1 cellular context compared by ENCODE assay signal in genomic region chr20:53915459-53916172, GRCh38.
TF ChIP-seq lines count a peak whose summit lies in the region.

No MANE protein-coding gene starts in this region.

TF ChIP-seq in K562, 482 proteins besides CTCF, POLR2A, EP300 and RAD21 (continued from another document and continues in another):
- TF ChIP-seq NR2F6 (CRISPR knock-in tag; IDR thresholded peaks at IDR 0.05) (no peak), GTF2A2 (tag; IDR thresholded peaks at IDR 0.05) (no peak), NCOR1 (IDR thresholded peaks at IDR 0.05) (peak; percentile 10; the same call in 1 of the 2 replicates), FIP1L1 (IDR thresholded peaks at IDR 0.05; ENCODE audit: low read depth, low read length, poor library complexity, severe bottlenecking) (no peak), RNF219 (CRISPR knock-in tag; IDR thresholded peaks at IDR 0.05) (no peak), CUX1 (CRISPR knock-in tag; IDR thresholded peaks at IDR 0.05) (0 out of 2 replicates have a peak, but pooled peaks have one; percentile 28), ETV1 (tag; conservative IDR thresholded peaks at IDR 0.05; ENCODE audit: low read depth) (0 out of 2 replicates have a peak, but pooled peaks have one; percentile 28), ZNF239 (CRISPR knock-in tag; IDR thresholded peaks at IDR 0.05) (no peak), PHTF2 (CRISPR knock-in tag; IDR thresholded peaks at IDR 0.05) (no peak), TEAD4 (IDR thresholded peaks at IDR 0.05; ENCODE audit: low read length) (no peak; the same call in 1 of the 2 replicates), TEAD4 (CRISPR knock-in tag; IDR thresholded peaks at IDR 0.05; ENCODE audit: borderline replicate concordance) (no peak), MTF1 (CRISPR knock-in tag; IDR thresholded peaks at IDR 0.05; ENCODE audit: borderline replicate concordance) (no peak), HNRNPH1 (optimal IDR thresholded peaks at IDR 0.05; ENCODE audit: low read depth, low read length) (no peak), TAF1 (IDR thresholded peaks at IDR 0.05; ENCODE audit: control insufficient read depth, extremely low read depth, insufficient read depth, low read length, severe bottlenecking) (no peak), CHCHD3 (CRISPR knock-in tag; IDR thresholded peaks at IDR 0.05) (no peak), TBL1XR1 (IDR thresholded peaks at IDR 0.05; ENCODE audit: low read length in 2 of 2) (no peak), NFXL1 (CRISPR knock-in tag; IDR thresholded peaks at IDR 0.05) (no peak), HNRNPK (IDR thresholded peaks at IDR 0.05; ENCODE audit: low read depth, low read length, poor library complexity, severe bottlenecking) (no peak), TARDBP (IDR thresholded peaks at IDR 0.05) (no peak), ZNF184 (CRISPR knock-in tag; IDR thresholded peaks at IDR 0.05) (no peak), ZNF197 (CRISPR knock-in tag; IDR thresholded peaks at IDR 0.05; ENCODE audit: low read depth) (no peak), RCOR1 (IDR thresholded peaks at IDR 0.05; ENCODE audit: borderline replicate concordance in 1 of 2, low read depth in 2 of 2, low read length in 2 of 2) (peak in 1 of 2 experiments; percentile 41; a peak in 1 of 4 replicates), HMG20A (CRISPR knock-in tag; conservative IDR thresholded peaks at IDR 0.05) (no peak), KDM2B (CRISPR knock-in tag; IDR thresholded peaks at IDR 0.05) (no peak), MYC (IDR thresholded peaks at IDR 0.05; ENCODE audit: low read depth, low read length) (no peak; the same call in 1 of the 2 replicates), MYC (CRISPR knock-in tag; IDR thresholded peaks at IDR 0.05; ENCODE audit: borderline replicate concordance, low read depth) (peak; percentile 40; the same call in 1 of the 2 replicates), ZBTB43 (CRISPR knock-in tag; IDR thresholded peaks at IDR 0.05) (no peak), FOXA3 (CRISPR knock-in tag; conservative IDR thresholded peaks at IDR 0.05 in 1 of 2, IDR thresholded peaks at IDR 0.05 in 1 of 2) (no peak), YBX1 (IDR thresholded peaks at IDR 0.05) (no peak), FOXK2 (conservative IDR thresholded peaks at IDR 0.05 in 1 of 2, IDR thresholded peaks at IDR 0.05 in 1 of 2; ENCODE audit: low read depth in 2 of 2) (peak in 1 of 2 experiments; percentile 32; a peak in 1 of 4 replicates), CBFA2T2 (conservative IDR thresholded peaks at IDR 0.05) (no peak), NR2C2 (CRISPR knock-in tag; IDR thresholded peaks at IDR 0.05) (no peak), NR2C2 (tag; IDR thresholded peaks at IDR 0.05) (peak; percentile 69), BRD4 (IDR thresholded peaks at IDR 0.05) (no peak), BHLHE40 (IDR thresholded peaks at IDR 0.05; ENCODE audit: low read length) (no peak), NEUROD1 (IDR thresholded peaks at IDR 0.05; ENCODE audit: borderline replicate concordance, low read depth, low read length, partially characterized antibody) (no peak), MAFF (IDR thresholded peaks at IDR 0.05; ENCODE audit: low read length) (no peak), NCOA4 (IDR thresholded peaks at IDR 0.05; ENCODE audit: partially characterized antibody) (no peak), SREBF1 (IDR thresholded peaks at IDR 0.05; ENCODE audit: borderline replicate concordance, low read depth, low read length) (no peak), HNRNPLL (IDR thresholded peaks at IDR 0.05; ENCODE audit: low read depth, low read length, poor library complexity, severe bottlenecking) (no peak), PHB2 (IDR thresholded peaks at IDR 0.05; ENCODE audit: low read depth) (no peak), E2F8 (IDR thresholded peaks at IDR 0.05; ENCODE audit: low read depth, partially characterized antibody) (peak; percentile 46), CEBPG (CRISPR knock-in tag; IDR thresholded peaks at IDR 0.05) (no peak), CEBPG (tag; conservative IDR thresholded peaks at IDR 0.05 in 1 of 2, IDR thresholded peaks at IDR 0.05 in 1 of 2) (peak in 1 of 2 experiments; percentile 45; a peak in 1 of 4 replicates), ZNF717 (CRISPR knock-in tag; IDR thresholded peaks at IDR 0.05) (no peak), ZNF408 (CRISPR knock-in tag; IDR thresholded peaks at IDR 0.05; ENCODE audit: low read depth) (no peak), FOXA1 (IDR thresholded peaks at IDR 0.05; ENCODE audit: borderline replicate concordance) (no peak), CREB5 (CRISPR knock-in tag; IDR thresholded peaks at IDR 0.05) (no peak), GABPA (tag; conservative IDR thresholded peaks at IDR 0.05; ENCODE audit: low read depth) (0 out of 2 replicates have a peak, but pooled peaks have one; percentile 17), OTX1 (CRISPR knock-in tag; IDR thresholded peaks at IDR 0.05) (no peak), ZBTB12 (CRISPR knock-in tag; IDR thresholded peaks at IDR 0.05) (no peak), ESRRB (CRISPR knock-in tag; IDR thresholded peaks at IDR 0.05; ENCODE audit: borderline replicate concordance) (no peak), ZFP91 (CRISPR knock-in tag; IDR thresholded peaks at IDR 0.05) (no peak), NCOA6 (IDR thresholded peaks at IDR 0.05) (no peak)
- TF ChIP-seq, protein P1, sequence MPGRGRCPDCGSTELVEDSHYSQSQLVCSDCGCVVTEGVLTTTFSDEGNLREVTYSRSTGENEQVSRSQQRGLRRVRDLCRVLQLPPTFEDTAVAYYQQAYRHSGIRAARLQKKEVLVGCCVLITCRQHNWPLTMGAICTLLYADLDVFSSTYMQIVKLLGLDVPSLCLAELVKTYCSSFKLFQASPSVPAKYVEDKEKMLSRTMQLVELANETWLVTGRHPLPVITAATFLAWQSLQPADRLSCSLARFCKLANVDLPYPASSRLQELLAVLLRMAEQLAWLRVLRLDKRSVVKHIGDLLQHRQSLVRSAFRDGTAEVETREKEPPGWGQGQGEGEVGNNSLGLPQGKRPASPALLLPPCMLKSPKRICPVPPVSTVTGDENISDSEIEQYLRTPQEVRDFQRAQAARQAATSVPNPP (IDR thresholded peaks at IDR 0.05; ENCODE audit: borderline replicate concordance, insufficient read depth, insufficient read length): no peak
